8 cellular contexts compared by ENCODE assay signal in the genomic region with DNA sequence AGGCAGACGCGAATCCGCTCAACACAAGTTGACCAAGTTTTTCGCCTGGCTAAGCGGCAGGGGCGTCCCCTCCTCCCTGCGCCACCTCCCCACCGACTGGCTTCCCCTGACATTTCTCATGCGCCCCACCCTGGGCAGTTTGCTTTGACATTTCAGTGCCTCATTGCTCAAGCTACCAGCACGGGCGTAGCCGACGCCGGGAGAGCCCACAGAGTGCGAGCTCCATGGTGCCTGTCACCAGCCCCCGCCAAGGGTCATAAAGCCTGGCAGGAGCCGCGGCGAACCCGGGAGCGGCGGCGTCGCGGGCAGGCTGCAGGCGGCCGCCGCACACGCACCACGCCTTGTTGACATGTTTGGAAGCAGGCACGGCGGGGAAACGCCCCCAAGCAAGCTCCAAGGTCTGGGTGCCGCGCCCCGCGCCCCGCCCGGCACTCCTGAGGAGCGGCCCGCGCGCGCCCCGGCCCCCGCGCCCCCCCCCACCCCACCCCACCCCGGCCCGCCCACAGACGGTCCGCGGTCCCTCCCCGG. TPM values are rescaled to one million over a fixed set of nuclear protein-coding genes. Genes with fewer than 3 reads are reported as not detected.
DNase-seq lines count a peak whose midpoint lies in the region; ATAC-seq and TF ChIP-seq lines count a peak whose summit lies in the region.

No MANE protein-coding gene starts in this region.

- DNase-seq in BJ (ENCODE audit: low read depth) (no peak), GM19238 (ENCODE audit: insufficient read length, low spot score) (peak; percentile 45), NOMO-1 treated with dmso at 0.1 percent for 144 hours (lab: John Stamatoyannopoulos, UW; ENCODE audit: unreplicated experiment) (peak; percentile 83), epithelial cell of esophagus (ENCODE audit: low read depth) (peak; percentile 89), mucosa of gallbladder (ENCODE audit: low spot score) (peak; percentile 81)
- DNase-seq in activated CD8-positive, alpha-beta memory T cell treated with anti-CD3 and anti-CD28 coated beads, Interleukin-2, amount 50 U/mL, for 4 hours: peak; percentile 74
- DNase-seq in stimulated activated CD8-positive, alpha-beta memory T cell treated with anti-CD3 and anti-CD28 coated beads, Interleukin-4, amount 100 ng/mL, for 4 hours (ENCODE audit: low read depth in 2 of 2, low spot score in 1 of 2): peak; percentile 29 to 40

- TF ChIP-seq CTCF in BJ (IDR thresholded peaks at IDR 0.05; ENCODE audit: insufficient read depth, low read depth, low read length) (no peak), epithelial cell of esophagus (IDR thresholded peaks at IDR 0.05; ENCODE audit: insufficient read depth, low read depth, low read length, missing control alignments) (no peak)

- H3K4me3 ChIP-seq in BJ (ENCODE audit: low read depth, low read length) (peak overlapping the region; percentile 89), epithelial cell of esophagus (ENCODE audit: low read length) (peak overlapping the region; percentile 59)

- no peaks in the 10 kb centered on the region for H3K27me3 ChIP-seq in BJ (ENCODE audit: control insufficient read depth, insufficient read depth, low read length)

- ATAC-seq in HG03432 (IDR thresholded peaks at IDR 0.05; ENCODE audit: unreplicated experiment): peak; percentile 62

- CTCF ChIA-PET in BJ (lab: Yijun Ruan, JAX): interaction anchor here (1.2 kb wide), 1 partner anchor 46 kb away, joined by 4 read pairs; no protein-coding TSS in a partner anchor

- H3K36me3 ChIP-seq in BJ (ENCODE audit: control insufficient read depth, insufficient read depth, low read length): no peaks in the 10 kb centered on the region

- POLR2A ChIA-PET in BJ (lab: Charles Lee): interaction anchor here (0.6 kb wide), 2 partner anchors 35 to 1234 kb away, joined by 4 to 12 read pairs; a partner anchor contains a TSS

RNA-seq across cellular contexts. Expression of a gene that starts 0.6 kb away (rescaled TPM):
- 22.0 and 35.9 TPM in 2 replicates for polyA plus RNA-seq in BJ (2011; rRNA removed)
- 19.2 and 22.0 TPM in 2 replicates for polyA minus RNA-seq in BJ (2011; rRNA and poly(A)+ RNA removed)
- total RNA-seq in mucosa of gallbladder: 41.1 TPM

RNA-seq across cellular contexts. Expression of a gene that starts 34.4 kb away (rescaled TPM):
- 11.0 and 22.2 TPM in 2 replicates for polyA plus RNA-seq in BJ (2011; rRNA removed)
- polyA minus RNA-seq in BJ (2011; rRNA and poly(A)+ RNA removed): 6.4 TPM in 2 replicates
- total RNA-seq in mucosa of gallbladder: 56.9 TPM
